Comparison of ENCODE assay signal across 10 cellular contexts in the genomic region with DNA sequence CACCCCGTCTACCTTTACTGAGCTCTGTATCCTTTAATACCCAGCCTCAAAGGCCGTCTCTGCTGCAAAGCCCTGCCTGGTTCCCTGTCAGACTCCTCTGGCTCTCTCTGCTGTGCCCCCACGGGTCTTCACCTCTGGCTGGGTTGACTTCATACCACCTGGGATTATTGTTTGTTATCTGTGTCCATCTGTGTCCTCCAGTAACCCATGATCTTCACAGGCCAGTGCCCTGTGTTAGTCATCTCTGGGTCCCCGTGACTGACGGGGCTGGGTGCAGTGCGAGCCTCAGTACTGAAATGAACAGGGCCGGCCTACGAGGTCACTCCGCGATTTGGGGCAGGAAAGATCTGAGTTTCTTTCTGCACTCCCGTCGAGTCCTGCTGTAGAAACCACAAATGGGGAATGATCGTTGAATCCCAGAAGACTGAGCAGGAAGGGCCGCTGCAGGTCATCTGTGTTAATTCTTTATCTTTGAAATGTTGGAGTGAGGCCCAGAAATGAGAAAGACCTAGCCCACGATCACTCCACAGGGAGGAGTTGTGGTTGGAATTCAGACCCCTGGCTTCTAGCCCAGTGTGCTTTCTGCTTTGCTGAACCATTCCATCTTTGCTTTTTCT. TPM values are rescaled to one million over a fixed set of nuclear protein-coding genes. Genes with fewer than 3 reads are reported as not detected.
DNase-seq lines count a peak whose midpoint lies in the region; ATAC-seq, FAIRE-seq and TF ChIP-seq lines count a peak whose summit lies in the region.
"Had no signal": no experiment of that assay in that cellular context is flagged by ENCODE, and none has a peak within 500 bp of the region (broad histone marks: within the 10 kb centered on the region; RNA-seq: fewer than 3 reads in every experiment).

No MANE protein-coding gene starts in this region.

- no peak for FAIRE-seq in frontal cortex (lab: Jason Lieb, UNC)

- H3K36me3 ChIP-seq in lung (ENCODE audit: control insufficient read depth in 2 of 2, insufficient read depth in 2 of 2, low read length in 2 of 2) = no peaks in the 10 kb centered on the region

- ATAC-seq in Right ventricle myocardium inferior = peak; percentile 77
- ATAC-seq in lung (ENCODE audit: insufficient read depth, low FRiP score) = peak; percentile 30

- TF ChIP-seq CTCF in lung (IDR thresholded peaks at IDR 0.05; ENCODE audit: control extremely low read depth, extremely low read depth) = no peak

- peak overlapping the region in 1 of 2 donors; percentile 79 for H3K27ac ChIP-seq in lung (ENCODE audit: low read depth in 1 of 2, low read length in 1 of 2)

- no peaks in the 10 kb centered on the region for H3K9me3 ChIP-seq in lung (ENCODE audit: control insufficient read depth in 2 of 2, insufficient read depth in 1 of 2, low read length in 1 of 2)

- no peaks in the 10 kb centered on the region for H3K27me3 ChIP-seq in lung (ENCODE audit: control insufficient read depth, insufficient read depth)

- no peak overlapping the region for H3K4me3 ChIP-seq in lung
- H3K4me3 ChIP-seq: skin epidermis had no signal

- no peak for DNase-seq in Right ventricle myocardium inferior (ENCODE audit: missing footprints)
- DNase-seq in cardiac septum (ENCODE audit: low spot score) = no peak
- DNase-seq in brain pericyte (ENCODE audit: low read depth, low spot score) = peak; percentile 65
- no peak for DNase-seq in lung (ENCODE audit: low spot score)
- DNase-seq in epidermal melanocyte (ENCODE audit: insufficient read length, low spot score) = no peak
- DNase-seq in frontal cortex (ENCODE audit: low spot score in 2 of 2) = no peak
- DNase-seq in DMS114 treated with DMSO at 0.1 percent for 48 hours (lab: John Stamatoyannopoulos, UW; ENCODE audit: unreplicated experiment) = no peak
- DNase-seq in activated CD4-positive, alpha-beta T cell treated with anti-CD3 and anti-CD28 coated beads for 1 hour = no peak
- DNase-seq: activated T-cell treated with anti-CD3 and anti-CD28 coated beads for 4 hours had no signal

- intact Hi-C loops in Right ventricle myocardium inferior (cut with DNase I) = no loop called here
- intact Hi-C loops in cardiac septum (cut with DNase I) = no loop called here

- 37 to 47% methylated on average over 15 of the region's 15 CpGs for WGBS in lung, 2 donors

- H3K4me1 ChIP-seq in lung (ENCODE audit: control insufficient read depth in 2 of 2, insufficient read depth in 2 of 2, low read length in 2 of 2) = peaks cover 3 to 8% of the 10 kb centered on the region in 2 donors

RNA-seq across cellular contexts. Expression of a gene that starts 12.3 kb away (rescaled TPM):
- 21.4 TPM for total RNA-seq in Right ventricle myocardium inferior
- total RNA-seq in cardiac septum = 12.2 TPM
- total RNA-seq in lung = 10 to 100 TPM in 1 of 2 donors, 1 to 10 TPM in 1; 8.5 to 23.5 TPM
- polyA plus RNA-seq in lung = 1 to 10 TPM in 1 of 2 donors, under 1 TPM in 1; 0.96 to 1.8 TPM
- total RNA-seq in frontal cortex = 83.2 TPM
